10 cellular contexts compared by ENCODE assay signal in genomic region chr7:101743995-101744360, GRCh38.
DNase-seq lines count a peak whose midpoint lies in the region; ATAC-seq, FAIRE-seq and TF ChIP-seq lines count a peak whose summit lies in the region.
"Had no signal": no experiment of that assay in that cellular context is flagged by ENCODE, and none has a peak within 500 bp of the region (broad histone marks: within the 10 kb centered on the region; RNA-seq: fewer than 3 reads in every experiment).

No MANE protein-coding gene starts in this region.

- 0 out of 2 replicates have a peak overlapping the region, but pooled peaks have one; percentile 61 for H2BK15ac ChIP-seq in H1 (ENCODE audit: low read length)

- H4K91ac ChIP-seq in H1 (replicated peaks; ENCODE audit: insufficient read length, low read length) = peak overlapping the region; percentile 96

- FAIRE-seq in H1 (lab: Jason Lieb, UNC) = no peak
- FAIRE-seq: TTC549 had no signal

- H3K4me2 ChIP-seq in SK-N-SH (peak overlapping the region; percentile 97; the same call in 1 of the 2 replicates), H1 (ENCODE audit: insufficient read depth in 1 of 2, low read depth in 2 of 2, low read length in 2 of 2) (peak overlapping the region; percentile 81 to 88)

- TF ChIP-seq EP300 in SK-N-SH (IDR thresholded peaks at IDR 0.05; ENCODE audit: borderline replicate concordance in 1 of 2, low read depth in 1 of 2, low read length in 1 of 2) (no peak), H1 (IDR thresholded peaks at IDR 0.05; ENCODE audit: borderline replicate concordance in 1 of 2, low read depth in 2 of 2, low read length in 2 of 2) (no peak)

- no peaks in the 10 kb centered on the region for H3K36me3 ChIP-seq in SK-N-SH (replicated peaks in 1 of 2; ENCODE audit: control insufficient read depth in 1 of 2, insufficient read depth in 2 of 2, low read length in 1 of 2)
- no peaks in the 10 kb centered on the region for H3K36me3 ChIP-seq in H1 (ENCODE audit: control insufficient read depth in 2 of 4, insufficient read depth in 4 of 4, low read length in 3 of 4)

- H3K27me3 ChIP-seq in SK-N-SH (ENCODE audit: insufficient read depth) (no peaks in the 10 kb centered on the region; the same call in 1 of the 2 replicates), H1 (replicated peaks in 1 of 4; ENCODE audit: control insufficient read depth in 3 of 4, extremely low read depth in 1 of 4, insufficient read depth in 3 of 4, low read length in 3 of 4) (no peaks in the 10 kb centered on the region)

- no peak overlapping the region for H3K4ac ChIP-seq in H1 (replicated peaks; ENCODE audit: insufficient read length, low read depth, low read length)

- H3K23me2 ChIP-seq in H1 (ENCODE audit: low read depth, low read length) = peaks cover 3% of the 10 kb centered on the region; the same call in 1 of the 2 replicates

- H3K9me3 ChIP-seq in SK-N-SH = no peaks in the 10 kb centered on the region
- H3K9me3 ChIP-seq in H1 (ENCODE audit: insufficient read depth in 2 of 2, low read depth in 1 of 2, low read length in 1 of 2) = no peaks in the 10 kb centered on the region

- H3K4me1 ChIP-seq in SK-N-SH (ENCODE audit: control insufficient read depth in 1 of 2, insufficient read depth in 2 of 2, low read depth in 1 of 2, low read length in 1 of 2) (no peaks in the 10 kb centered on the region; a peak in 1 of 4 replicates), H1 (replicated peaks in 1 of 4; ENCODE audit: control insufficient read depth in 3 of 4, insufficient read depth in 4 of 4, low read length in 3 of 4) (peaks cover 0 to 13% (median 9%) of the 10 kb centered on the region in 4 experiments; a peak in 6 of 7 replicates)

- H3K56ac ChIP-seq in H1 (replicated peaks; ENCODE audit: insufficient read length, low read depth, low read length) = peak overlapping the region; percentile 92

- no peaks in the 10 kb centered on the region for H3K79me1 ChIP-seq in H1 (ENCODE audit: low read depth, low read length)

- CTCF ChIA-PET in SK-N-SH (lab: Yijun Ruan, JAX) = interaction anchor here (0.6 to 5.9 kb wide), 37 partner anchors 9 to 528 kb away, joined by 3 to 56 read pairs (median 5); partner anchors contain the start of gene CUX1
- CTCF ChIA-PET in H1 (lab: Charles Lee; ENCODE audit: partially characterized antibody) = interaction anchor here (0.9 to 2.9 kb wide), 13 partner anchors 9 to 492 kb away, joined by 3 to 21 read pairs (median 4); no protein-coding TSS in a partner anchor

- H3K18ac ChIP-seq in H1 (ENCODE audit: extremely low read depth, low read length) = peak overlapping the region; percentile 98

- peak overlapping the region in 1 of 2 experiments; percentile 54; a peak in 2 of 4 replicates for H3K4me3 ChIP-seq in SK-N-SH (ENCODE audit: low read depth in 2 of 2, low read length in 1 of 2)
- H3K4me3 ChIP-seq in H1 (ENCODE audit: extremely low read depth in 1 of 4, insufficient read depth in 2 of 4, low read depth in 3 of 4, low read length in 4 of 4) = peak overlapping the region; percentile 31 to 85 (median 56); a peak in 7 of 8 replicates
- peak overlapping the region; percentile 52 for H3K4me3 ChIP-seq in retinal pigment epithelial cell (ENCODE audit: low read length)

- WGBS in SK-N-SH (ENCODE audit: low lambda C conversion rate) = 90% methylated on average over 9 of the region's 12 CpGs
- 29% methylated on average over 12 of the region's 12 CpGs; no CpG with 5 or more reads in 1 of the 2 experiments for WGBS in H1 (ENCODE audit: extremely low coverage in 1 of 2, insufficient coverage in 1 of 2, insufficient read length in 1 of 2, insufficient replicate concordance in 2 of 2, low coverage in 1 of 2, low lambda C conversion rate in 2 of 2, missing lambda C conversion rate in 1 of 2), 2 experiments

- H2AFZ ChIP-seq in SK-N-SH (ENCODE audit: low read depth) = peak overlapping the region; percentile 97; the same call in 1 of the 2 replicates
- peak overlapping the region; percentile 83; the same call in 1 of the 2 replicates for H2AFZ ChIP-seq in H1 (ENCODE audit: low read length)

- H3K23ac ChIP-seq in H1 (ENCODE audit: insufficient read length) = no peak overlapping the region

- no peak overlapping the region for H2BK20ac ChIP-seq in H1 (ENCODE audit: low read length)

- H3K79me2 ChIP-seq in SK-N-SH (ENCODE audit: insufficient read depth) = no peaks in the 10 kb centered on the region
- no peaks in the 10 kb centered on the region for H3K79me2 ChIP-seq in H1 (ENCODE audit: control insufficient read depth in 1 of 2, insufficient read depth in 2 of 2, low read length in 2 of 2)

- H2AK5ac ChIP-seq in H1 (ENCODE audit: low read depth, low read length) = no peak overlapping the region; the same call in 1 of the 2 replicates

- no peak for TF ChIP-seq POLR2A in H1 (IDR thresholded peaks at IDR 0.05; ENCODE audit: control extremely low read depth in 1 of 2, low read depth in 2 of 2, low read length in 2 of 2)

- peak overlapping the region; percentile 83; the same call in 1 of the 2 replicates for H2BK5ac ChIP-seq in H1 (ENCODE audit: low read depth, low read length)

- no peak overlapping the region for H3K9ac ChIP-seq in SK-N-SH
- peak overlapping the region in 3 of 4 experiments; percentile 23 to 29 (median 29); a peak in 4 of 7 replicates for H3K9ac ChIP-seq in H1 (replicated peaks in 1 of 4; ENCODE audit: extremely low read depth in 1 of 4, low read depth in 3 of 4, low read length in 3 of 4)

- DNase-seq in SK-N-SH (no peak), NOMO-1 (lab: John Stamatoyannopoulos, UW; ENCODE audit: unreplicated experiment in 2 of 2) (peak; percentile 43 to 56), H1 (ENCODE audit: low read depth in 1 of 2, low spot score in 2 of 2) (peak in 1 of 2 experiments; percentile 78), retinal pigment epithelial cell (ENCODE audit: low read depth) (no peak), NCI-H2081 treated with DMSO at 0.1 percent for 48 hours (lab: John Stamatoyannopoulos, UW) (no peak), NCI-H526 treated with DMSO at 0.1 percent for 48 hours (lab: John Stamatoyannopoulos, UW) (no peak)
- DNase-seq: cortex of kidney had no signal

- H3K14ac ChIP-seq in H1 (ENCODE audit: insufficient read length) = no peak overlapping the region

- ATAC-seq in SK-N-SH treated with all-trans-retinoic acid at 6 μM for 48 hours (no peak), GM18520 (IDR thresholded peaks at IDR 0.05; ENCODE audit: unreplicated experiment) (no peak)

- H3K27ac ChIP-seq in SK-N-SH (ENCODE audit: low read depth in 2 of 2, low read length in 1 of 2) (no peak overlapping the region), H1 (ENCODE audit: low read depth, low read length) (peak overlapping the region; percentile 71; the same call in 1 of the 2 replicates)

- H4K20me1 ChIP-seq in SK-N-SH (ENCODE audit: insufficient read depth) (no peaks in the 10 kb centered on the region), H1 (replicated peaks in 1 of 2; ENCODE audit: control insufficient read depth in 1 of 2, insufficient read depth in 2 of 2, low read length in 2 of 2) (no peaks in the 10 kb centered on the region)

- H4K8ac ChIP-seq in H1 (ENCODE audit: extremely low read depth, insufficient read depth, low read length) = peak overlapping the region; percentile 98; the same call in 1 of the 2 replicates

- POLR2A ChIA-PET in SK-N-SH (lab: Yijun Ruan, JAX) (no interaction called here), H1 (lab: Charles Lee; ENCODE audit: partially characterized antibody) (interaction anchor here (0.9 to 4.3 kb wide), 8 partner anchors 10 to 169 kb away, joined by 3 to 22 read pairs (median 4); partner anchors contain the start of gene CUX1)

- no peak for TF ChIP-seq RAD21 in SK-N-SH (IDR thresholded peaks at IDR 0.05; ENCODE audit: low read length)
- TF ChIP-seq RAD21 in H1 (IDR thresholded peaks at IDR 0.05 in 1 of 2, conservative IDR thresholded peaks at IDR 0.05 in 1 of 2; ENCODE audit: low read depth in 2 of 2, low read length in 2 of 2) = no peak

- H2BK12ac ChIP-seq in H1 (ENCODE audit: low read depth, low read length) = peak overlapping the region; percentile 89; the same call in 1 of the 2 replicates

- H3F3A ChIP-seq in SK-N-SH (replicated peaks; ENCODE audit: insufficient read depth) = no peaks in the 10 kb centered on the region

- TF ChIP-seq CTCF in SK-N-SH (IDR thresholded peaks at IDR 0.05) (no peak), H1 (IDR thresholded peaks at IDR 0.05; ENCODE audit: control extremely low read depth in 1 of 3, insufficient read depth in 1 of 3, low read depth in 1 of 3, low read length in 3 of 3) (no peak), retinal pigment epithelial cell (conservative IDR thresholded peaks at IDR 0.05; ENCODE audit: low read depth, low read length) (no peak)

- no peaks in the 10 kb centered on the region for H3K9me2 ChIP-seq in SK-N-SH

- H2BK120ac ChIP-seq in H1 (replicated peaks; ENCODE audit: low read depth, low read length) = peak overlapping the region; percentile 98

- peak overlapping the region; percentile 86 for H4K5ac ChIP-seq in H1 (ENCODE audit: insufficient read length, low read depth, low read length)

TF ChIP-seq in SK-N-SH, 30 proteins besides CTCF, POLR2A, EP300 and RAD21 (continues in another document):
- TF ChIP-seq, protein P1, sequence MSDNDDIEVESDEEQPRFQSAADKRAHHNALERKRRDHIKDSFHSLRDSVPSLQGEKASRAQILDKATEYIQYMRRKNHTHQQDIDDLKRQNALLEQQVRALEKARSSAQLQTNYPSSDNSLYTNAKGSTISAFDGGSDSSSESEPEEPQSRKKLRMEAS (IDR thresholded peaks at IDR 0.05; ENCODE audit: low read depth) = no peak

TF ChIP-seq in SK-N-SH treated with all-trans-retinoic acid at 6 μM for 48 hours, 23 proteins besides CTCF, POLR2A, EP300 and RAD21 (continues in another document):
- TF ChIP-seq RARB (CRISPR knock-in tag; IDR thresholded peaks at IDR 0.05) (no peak), ZC3H10 (CRISPR knock-in tag; IDR thresholded peaks at IDR 0.05) (no peak)

TF ChIP-seq in H1, 55 proteins besides CTCF, POLR2A, EP300 and RAD21 (continues in another document):
- no peak for TF ChIP-seq BACH1 (IDR thresholded peaks at IDR 0.05; ENCODE audit: low read length)
- no peak for TF ChIP-seq TAF7 (optimal IDR thresholded peaks at IDR 0.05; ENCODE audit: borderline replicate concordance, low read depth, low read length)
- no peak for TF ChIP-seq SAP30 (IDR thresholded peaks at IDR 0.05; ENCODE audit: insufficient read depth, insufficient replicate concordance, low read length)
- TF ChIP-seq ASH2L (IDR thresholded peaks at IDR 0.05; ENCODE audit: low read length) = peak; percentile 98
- no peak for TF ChIP-seq SIN3A (conservative IDR thresholded peaks at IDR 0.05 in 1 of 2, IDR thresholded peaks at IDR 0.05 in 1 of 2; ENCODE audit: low read depth in 1 of 2, low read length in 2 of 2)
- TF ChIP-seq SIX5 (IDR thresholded peaks at IDR 0.05; ENCODE audit: low read depth, low read length) = no peak
- no peak for TF ChIP-seq TCF12 (IDR thresholded peaks at IDR 0.05; ENCODE audit: low read depth, low read length)
- no peak for TF ChIP-seq RNF2 (IDR thresholded peaks at IDR 0.05; ENCODE audit: borderline replicate concordance, low read depth, low read length, missing control alignments, poor library complexity, severe bottlenecking)
- peak; percentile 65; the same call in 1 of the 2 replicates for TF ChIP-seq TBP (IDR thresholded peaks at IDR 0.05; ENCODE audit: low read depth, low read length)
- TF ChIP-seq BCL11A (IDR thresholded peaks at IDR 0.05; ENCODE audit: low read depth in 2 of 2, low read length in 2 of 2) = no peak
- no peak for TF ChIP-seq POLR2AphosphoS5 (IDR thresholded peaks at IDR 0.05; ENCODE audit: low read depth, low read length)

Comparison
In these comparisons a context has a peak if more than half of its experiments do, and no peak if none do; other contexts are left out.
1. DNase-seq: peak in NOMO-1 (2 of 2); none in SK-N-SH (single experiment), retinal pigment epithelial cell (single experiment), NCI-H2081 treated with DMSO at 0.1 percent for 48 hours (single experiment) and NCI-H526 treated with DMSO at 0.1 percent for 48 hours (single experiment).
2. Of the 17 proteins assayed by ChIP-seq in both H1 and SK-N-SH: peak only in H1: TAF1; only in SK-N-SH: none; in both: none; in neither: 16.